ENCODE assay signal across 27 cellular contexts in genomic region chr5:97191893-97192292, GRCh38. TPM values are rescaled to one million over a fixed set of nuclear protein-coding genes. Genes with fewer than 3 reads are reported as not detected.
"Had no signal": no experiment of that assay in that cellular context is flagged by ENCODE, and none has a peak within 500 bp of the region (broad histone marks: within the 10 kb centered on the region; RNA-seq: fewer than 3 reads in every experiment).

No MANE protein-coding gene starts in this region.

- H3K27ac ChIP-seq: coronary artery, heart left ventricle, sigmoid colon, stomach, thoracic aorta, transverse colon had no signal

- FAIRE-seq: frontal cortex, keratinocyte had no signal

- H3K4me3 ChIP-seq: coronary artery, heart left ventricle, lung, sigmoid colon, skin epidermis, stomach, thoracic aorta, transverse colon had no signal

- DNase-seq: effector CD8-positive, alpha-beta T cell; heart left ventricle; left cardiac atrium; left ventricle myocardium superior; mesenchymal stem cell; midbrain; naive B cell; nephron progenitor cell; sigmoid colon; stimulated activated CD4-positive, alpha-beta T cell treated with anti-CD3 and anti-CD28 coated beads, Interleukin-2, amount 100 ng/mL, for 24 hours; stimulated activated CD4-positive, alpha-beta T cell treated with anti-CD3 and anti-CD28 coated beads, Interleukin-4, amount 100 ng/mL, for 4 hours; stimulated activated naive CD4-positive, alpha-beta T cell; stomach; substantia nigra; transverse colon had no signal

- H3K27me3 ChIP-seq: heart left ventricle, sigmoid colon, stomach, transverse colon had no signal

- H3K9me3 ChIP-seq: stomach had no signal

- H3K36me3 ChIP-seq: heart left ventricle, sigmoid colon, stomach, thoracic aorta, transverse colon had no signal

- H3K4me1 ChIP-seq: heart left ventricle, sigmoid colon, stomach, transverse colon had no signal

- ATAC-seq: heart left ventricle, left cardiac atrium, left ventricle myocardium superior had no signal

RNA-seq across cellular contexts. Expression of gene LIX1, which starts 49.5 kb away (rescaled TPM):
- total RNA-seq: dermis microvascular lymphatic vessel endothelial cell, glomerular endothelial cell, left ventricle myocardium superior, omental fat pad, pulmonary artery endothelial cell, thoracic aorta, ureter had no signal
- polyA plus RNA-seq: esophagus, heart left ventricle, keratinocyte, lung had no signal
